ENCODE assay signal across 7 cellular contexts in genomic region chr2:73334045-73334444, GRCh38.
"Had no signal": no experiment of that assay in that cellular context is flagged by ENCODE, and none has a peak within 500 bp of the region (broad histone marks: within the 10 kb centered on the region; RNA-seq: fewer than 3 reads in every experiment).

No MANE protein-coding gene starts in this region.

- DNase-seq: GM23248, GOT3, H7, HFFc6, Karpas-422, KG1 had no signal

- H3K27ac ChIP-seq: GM23248 had no signal

- FAIRE-seq: HTR-8/SVneo had no signal
